22 cellular contexts compared by ENCODE assay signal in the genomic region with DNA sequence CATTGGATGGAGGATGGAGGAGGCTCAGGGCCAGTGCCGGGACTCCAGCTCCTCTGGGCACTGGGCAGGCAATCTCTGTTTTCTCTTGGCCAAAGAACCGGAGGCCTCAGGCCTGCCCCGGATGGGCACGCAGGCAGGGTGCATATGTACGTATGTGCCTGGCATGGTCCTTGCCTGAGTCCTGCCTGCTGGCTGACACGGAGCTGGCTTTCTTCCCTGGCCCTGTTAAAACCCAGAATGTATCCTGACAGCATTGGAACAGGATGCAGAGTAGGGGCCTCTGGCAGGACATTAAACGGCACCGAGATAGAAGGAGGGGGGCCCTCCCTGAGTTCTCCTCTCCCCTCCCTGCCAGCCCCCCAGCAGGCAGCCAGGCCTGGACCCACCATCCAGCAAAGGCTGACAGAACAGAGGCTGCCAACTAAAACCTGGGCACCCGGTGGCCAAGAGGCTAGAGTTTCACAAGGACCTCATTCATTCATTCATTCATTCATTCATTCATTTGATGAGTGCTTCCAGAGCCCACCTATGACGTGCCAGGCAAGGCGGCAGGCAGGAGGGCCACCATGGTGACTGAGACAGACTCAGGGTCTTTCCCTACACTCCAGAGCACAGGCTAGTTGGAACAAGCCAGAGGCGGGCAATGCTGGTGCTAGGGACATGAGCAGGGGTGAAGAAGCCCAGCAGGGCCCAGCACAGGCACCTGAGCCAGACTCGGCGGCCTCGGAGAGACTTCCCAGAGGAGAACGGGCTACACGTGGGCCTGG. TPM values are rescaled to one million over a fixed set of nuclear protein-coding genes. Genes with fewer than 3 reads are reported as not detected.
DNase-seq lines count a peak whose midpoint lies in the region; ATAC-seq and TF ChIP-seq lines count a peak whose summit lies in the region.
"Had no signal": no experiment of that assay in that cellular context is flagged by ENCODE, and none has a peak within 500 bp of the region (broad histone marks: within the 10 kb centered on the region; RNA-seq: fewer than 3 reads in every experiment).

No MANE protein-coding gene starts in this region.

- peaks cover 48% of the 10 kb centered on the region for H3K4me1 ChIP-seq in neural progenitor cell

- H3K4me3 ChIP-seq in WERI-Rb-1 (ENCODE audit: low read depth, low read length) (no peak overlapping the region), neural progenitor cell (no peak overlapping the region)
- H3K4me3 ChIP-seq: GM23248 had no signal

- H3K27ac Mint-ChIP-seq in neural progenitor cell, result no peak overlapping the region

- peak overlapping the region; percentile 43 for H3K27ac ChIP-seq in WERI-Rb-1
- no peak overlapping the region for H3K27ac ChIP-seq in neural progenitor cell
- H3K27ac ChIP-seq: GM23248 had no signal

- ATAC-seq in HG03097 (IDR thresholded peaks at IDR 0.05; ENCODE audit: low FRiP score, unreplicated experiment), result no peak
- ATAC-seq in HG02981 (IDR thresholded peaks at IDR 0.05; ENCODE audit: unreplicated experiment), result no peak
- ATAC-seq: Panc1 had no signal

- H3K4me3 Mint-ChIP-seq in neural progenitor cell, result no peak overlapping the region
- H3K4me3 Mint-ChIP-seq: H9 had no signal

- TF ChIP-seq CTCF in WERI-Rb-1 (IDR thresholded peaks at IDR 0.05; ENCODE audit: low read depth, low read length) (no peak), neural progenitor cell (IDR thresholded peaks at IDR 0.05) (no peak)

- H3K9me3 Mint-ChIP-seq in neural progenitor cell, result no peaks in the 10 kb centered on the region
- H3K9me3 Mint-ChIP-seq: H9 had no signal

- H3K4me2 ChIP-seq in neural progenitor cell, result peak overlapping the region; percentile 31

- peaks cover 35% of the 10 kb centered on the region for H3F3A ChIP-seq in neural progenitor cell (ENCODE audit: low read depth)

- in situ Hi-C loops in G401 (cut with HindIII; ENCODE audit: low sequenced_read_pairs), result no loop called here

- H3K36me3 ChIP-seq in WERI-Rb-1, result no peaks in the 10 kb centered on the region; the same call in 1 of the 2 replicates
- H3K36me3 ChIP-seq in neural progenitor cell, result no peaks in the 10 kb centered on the region
- H3K36me3 ChIP-seq: BE2C had no signal

- H2AFZ ChIP-seq in neural progenitor cell (replicated peaks), result no peak overlapping the region
- H2AFZ ChIP-seq: GM23248 had no signal

- DNase-seq in G401 (ENCODE audit: low spot score), result peak; percentile 92
- DNase-seq in WERI-Rb-1, result no peak
- DNase-seq in cerebellum (ENCODE audit: low spot score), result peak; percentile 90
- no peak for DNase-seq in neural progenitor cell (ENCODE audit: low spot score)
- DNase-seq in SHP77 (lab: John Stamatoyannopoulos, UW), result no peak
- DNase-seq in activated naive CD4-positive, alpha-beta T cell (lab: John Stamatoyannopoulos, UW), result no peak
- DNase-seq: BE2C; DMS79; GM23248; H9; IMR-90; NCI-H1105; NCI-H146; NCI-H2029; NCI-H226; NCI-H510A treated with DMSO at 0.1 percent for 48 hours; NCI-H748 treated with DMSO at 0.1 percent for 48 hours; NK-92 treated with Interleukin-12 subunit alpha and Interleukin-12 subunit beta, amount 100 ng/mL, for 24 hours had no signal

- H3K27me3 ChIP-seq in WERI-Rb-1 (ENCODE audit: insufficient read depth, low read depth, severe bottlenecking) (no peaks in the 10 kb centered on the region), neural progenitor cell (peaks cover 51% of the 10 kb centered on the region)
- H3K27me3 ChIP-seq: BE2C had no signal

- peaks cover 41% of the 10 kb centered on the region for H3K4me1 Mint-ChIP-seq in neural progenitor cell

- H3K27me3 Mint-ChIP-seq in neural progenitor cell (ENCODE audit: insufficient read depth, low read depth), result peaks cover 16% of the 10 kb centered on the region

- no peaks in the 10 kb centered on the region for H3K79me2 ChIP-seq in neural progenitor cell (ENCODE audit: low read depth)

- H3K9ac ChIP-seq in neural progenitor cell, result no peak overlapping the region
- H3K9ac ChIP-seq: GM23248 had no signal

- H3K9me3 ChIP-seq in WERI-Rb-1 (ENCODE audit: severe bottlenecking), result no peaks in the 10 kb centered on the region
- no peaks in the 10 kb centered on the region for H3K9me3 ChIP-seq in neural progenitor cell (ENCODE audit: low read depth)
- H3K9me3 ChIP-seq: BE2C had no signal

- peaks cover 2% of the 10 kb centered on the region for H3K36me3 Mint-ChIP-seq in neural progenitor cell

- H4K20me1 ChIP-seq in neural progenitor cell (ENCODE audit: low read depth), result peaks cover 28% of the 10 kb centered on the region

RNA-seq across cellular contexts. Expression of a gene that starts 28.8 kb away (rescaled TPM):
- not detected in 2 replicates for total RNA-seq in G401 (2014; rRNA removed; shearing (Covaris generic))
- total RNA-seq in cerebellum (3.7 TPM), neural progenitor cell (ENCODE audit: low replicate concordance) (0.11 and 0.12 TPM in 2 replicates)
- total RNA-seq: SK-MEL-5 had no signal

Comparison
In these comparisons a context has a peak if more than half of its experiments do, and no peak if none do; other contexts are left out.
1. DNase-seq: peak in G401 (single experiment) and cerebellum (single experiment); none in WERI-Rb-1 (single experiment), neural progenitor cell (single experiment), SHP77 (0 of 2) and activated naive CD4-positive, alpha-beta T cell (0 of 4).